Comparison of ENCODE assay signal across 9 cellular contexts in the genomic region with DNA sequence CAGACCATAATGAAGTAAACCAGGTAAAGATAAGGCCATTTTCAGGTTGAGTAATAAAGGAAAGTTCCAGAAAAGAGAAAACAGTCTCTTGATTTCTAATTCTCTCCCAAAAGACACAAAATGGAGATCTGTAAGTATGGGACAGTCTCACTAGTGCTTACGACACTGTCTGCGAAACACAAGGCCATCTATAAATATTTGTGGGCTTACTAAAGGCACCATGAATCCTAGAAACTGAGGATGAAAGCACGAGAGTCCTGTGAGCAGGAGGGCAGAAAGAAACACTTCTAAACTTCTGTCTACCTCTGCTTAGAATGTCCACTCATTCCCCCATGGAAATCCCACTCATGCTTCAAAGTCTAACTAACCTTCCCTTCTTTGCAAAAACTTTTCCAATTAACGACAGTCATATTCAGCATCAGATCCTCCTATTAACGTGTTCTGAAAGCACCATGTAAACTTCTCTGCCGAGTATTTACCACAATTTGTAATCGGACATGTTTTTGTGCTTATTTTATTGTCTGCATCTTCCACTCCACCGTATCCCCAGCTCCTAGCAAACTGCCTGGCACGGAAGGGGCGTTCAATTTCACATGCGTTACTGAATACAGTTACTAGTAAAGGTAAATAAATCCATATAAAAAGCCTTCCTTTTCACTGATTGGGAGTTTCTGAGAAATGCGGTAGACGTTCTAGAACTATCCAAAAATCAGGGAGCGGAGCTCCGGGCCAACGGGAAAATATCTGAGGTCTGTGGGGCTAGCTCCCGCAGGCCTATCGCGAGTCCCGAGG. TPM values are rescaled to one million over a fixed set of nuclear protein-coding genes. Genes with fewer than 3 reads are reported as not detected.
DNase-seq lines count a peak whose midpoint lies in the region; ATAC-seq and TF ChIP-seq lines count a peak whose summit lies in the region.
"Had no signal": no experiment of that assay in that cellular context is flagged by ENCODE, and none has a peak within 500 bp of the region (broad histone marks: within the 10 kb centered on the region; RNA-seq: fewer than 3 reads in every experiment).

No MANE protein-coding gene starts in this region.

- H3K9me3 ChIP-seq in CD4-positive, alpha-beta memory T cell (ENCODE audit: control insufficient read depth in 1 of 2, low read length in 2 of 2) = no peaks in the 10 kb centered on the region
- H3K9me3 ChIP-seq in thoracic aorta = no peaks in the 10 kb centered on the region

- in situ Hi-C loops in SK-MEL-5 (cut with HindIII; ENCODE audit: low pct_unique_long_range_greater_than_20kb, low sequenced_read_pairs) = no loop called here

- intact Hi-C loops in CD4-positive, alpha-beta memory T cell (cut with micrococcal nuclease) = loop anchor here (1.0 to 5.0 kb wide), 4 partner anchors 70 to 1480 kb away; a partner anchor contains a TSS

- H3K9me3 Mint-ChIP-seq in CD4-positive, alpha-beta memory T cell = no peaks in the 10 kb centered on the region

- peaks cover 5 to 17% (median 7%) of the 10 kb centered on the region in 4 donors for H3K4me1 Mint-ChIP-seq in CD4-positive, alpha-beta memory T cell

- CTCF ChIA-PET in CD4-positive, alpha-beta memory T cell (lab: Charles Lee; ENCODE audit: partially characterized antibody) = no interaction called here

- POLR2A ChIA-PET in CD4-positive, alpha-beta memory T cell (lab: Charles Lee; ENCODE audit: partially characterized antibody) = interaction anchor here (1.0 to 1.8 kb wide), 11 partner anchors 8 to 972 kb away, joined by 3 to 10 read pairs (median 4); a partner anchor contains a TSS

- DNase-seq in CD4-positive, alpha-beta memory T cell = no peak
- DNase-seq in H4 (ENCODE audit: low spot score) (peak; percentile 6), SK-MEL-5 (ENCODE audit: low read depth, low spot score) (peak; percentile 8), thoracic aorta (ENCODE audit: low spot score) (no peak), islet precursor cell (no peak), middle frontal gyrus (ENCODE audit: extremely low spot score, low spot score) (no peak)
- DNase-seq in effector CD4-positive, alpha-beta T cell = no peak

- H3K27ac Mint-ChIP-seq in CD4-positive, alpha-beta memory T cell = no peak overlapping the region

- peak overlapping the region; percentile 48 to 75 for H3K4me3 ChIP-seq in CD4-positive, alpha-beta memory T cell (ENCODE audit: low read length in 2 of 2)
- H3K4me3 ChIP-seq in iPS-11a (ENCODE audit: low read depth, low read length) (peak overlapping the region; percentile 69), thoracic aorta (peak overlapping the region; percentile 82)

- TF ChIP-seq CTCF in thoracic aorta (IDR thresholded peaks at IDR 0.05) = no peak

- H3K27me3 ChIP-seq in CD4-positive, alpha-beta memory T cell (ENCODE audit: insufficient read depth, low read length) = no peaks in the 10 kb centered on the region
- H3K27me3 ChIP-seq in thoracic aorta (replicated peaks; ENCODE audit: insufficient read depth) = no peaks in the 10 kb centered on the region

- peak overlapping the region; percentile 81 for H3K27ac ChIP-seq in CD4-positive, alpha-beta memory T cell (ENCODE audit: low read depth, low read length)
- peak overlapping the region; percentile 66 to 76 for H3K27ac ChIP-seq in thoracic aorta

- H3K36me3 ChIP-seq in CD4-positive, alpha-beta memory T cell (ENCODE audit: insufficient read depth, low read length) = no peaks in the 10 kb centered on the region
- H3K36me3 ChIP-seq in thoracic aorta = no peaks in the 10 kb centered on the region

- H3K27me3 Mint-ChIP-seq in CD4-positive, alpha-beta memory T cell = no peaks in the 10 kb centered on the region

- H3K4me3 Mint-ChIP-seq in CD4-positive, alpha-beta memory T cell = no peak overlapping the region

- no peak for ATAC-seq in thoracic aorta (ENCODE audit: insufficient number of reproducible peaks, low FRiP score, low read depth)

- peaks cover 22% of the 10 kb centered on the region for H3K4me1 ChIP-seq in CD4-positive, alpha-beta memory T cell (ENCODE audit: insufficient read depth, low read length)
- peaks cover 0 to 3% of the 10 kb centered on the region in 2 donors for H3K4me1 ChIP-seq in thoracic aorta (ENCODE audit: control insufficient read depth in 1 of 2, low read depth in 2 of 2)

- peaks cover 4 to 5% of the 10 kb centered on the region in 2 donors for H3K36me3 Mint-ChIP-seq in CD4-positive, alpha-beta memory T cell

RNA-seq across cellular contexts. Expression of a gene that starts 0.7 kb away (rescaled TPM):
- total RNA-seq in CD4-positive, alpha-beta memory T cell = 10 to 100 TPM; 29.0 to 32.6 TPM
- polyA plus RNA-seq in CD4-positive, alpha-beta memory T cell = 10 to 100 TPM; 56.7 to 87.8 TPM
- total RNA-seq in H4 (2014; rRNA removed; shearing (Covaris generic)) = 190 and 201 TPM in 2 replicates
- 87.7 and 101 TPM in 2 replicates for total RNA-seq in SK-MEL-5 (2014; rRNA removed; shearing (Covaris generic))
- 49.9 and 55.8 TPM in 2 replicates for polyA plus RNA-seq in SK-MEL-5 (2015; cell fraction: cytosol; rRNA removed)
- polyA plus RNA-seq in SK-MEL-5 (2015; cell fraction: nucleus; rRNA removed) = 29.9 and 31.1 TPM in 2 replicates
- 10 to 100 TPM; 22.5 to 23.1 TPM for total RNA-seq in thoracic aorta

RNA-seq across cellular contexts. Expression of a gene that starts 0.9 kb away (rescaled TPM):
- total RNA-seq in CD4-positive, alpha-beta memory T cell = 1 to 10 TPM; 7.6 to 8.1 TPM
- 10 to 100 TPM; 15.4 to 21.5 TPM for polyA plus RNA-seq in CD4-positive, alpha-beta memory T cell
- total RNA-seq in H4 (2014; rRNA removed; shearing (Covaris generic)) = 15.3 and 18.3 TPM in 2 replicates
- 7.9 and 9.0 TPM in 2 replicates for total RNA-seq in SK-MEL-5 (2014; rRNA removed; shearing (Covaris generic))
- 7.0 and 9.9 TPM in 2 replicates for polyA plus RNA-seq in SK-MEL-5 (2015; cell fraction: cytosol; rRNA removed)
- 11.2 and 17.4 TPM in 2 replicates for polyA plus RNA-seq in SK-MEL-5 (2015; cell fraction: nucleus; rRNA removed)
- 10 to 100 TPM; 18.8 to 24.9 TPM for total RNA-seq in thoracic aorta

RNA-seq across cellular contexts. Expression of a gene that starts 45.8 kb away (rescaled TPM):
- total RNA-seq in CD4-positive, alpha-beta memory T cell = 10 to 100 TPM; 41.9 to 46.2 TPM
- 10 to 100 TPM in 1 of 2 donors, 1 to 10 TPM in 1; 6.3 to 20.1 TPM for polyA plus RNA-seq in CD4-positive, alpha-beta memory T cell
- 0.02 TPM in 1 of 2 replicates, not detected in the other for total RNA-seq in H4 (2014; rRNA removed; shearing (Covaris generic))
- not detected in 2 replicates for total RNA-seq in SK-MEL-5 (2014; rRNA removed; shearing (Covaris generic))
- not detected in 2 replicates for polyA plus RNA-seq in SK-MEL-5 (2015; cell fraction: cytosol; rRNA removed)
- polyA plus RNA-seq in SK-MEL-5 (2015; cell fraction: nucleus; rRNA removed) = not detected in 2 replicates
- 1 to 10 TPM in 1 of 2 donors, under 1 TPM in 1; 0.54 to 8.2 TPM for total RNA-seq in thoracic aorta
- total RNA-seq: NCI-H460 had no signal

Comparison
In these comparisons a context has a peak if more than half of its experiments do, and no peak if none do; other contexts are left out.
1. DNase-seq: peak in H4 (single experiment) and SK-MEL-5 (single experiment); none in CD4-positive, alpha-beta memory T cell (0 of 5), thoracic aorta (single experiment), islet precursor cell (single experiment), effector CD4-positive, alpha-beta T cell (single experiment) and middle frontal gyrus (single experiment).
2. RNA of a gene that starts 45.8 kb away (total RNA-seq): 41.9 to 46.2 TPM in CD4-positive, alpha-beta memory T cell; 0.54 to 8.2 TPM in thoracic aorta, 0.02 TPM in H4 and not detected in SK-MEL-5; every median in the first group is over 4 times any median in the second.
3. Peak in every context shown above with its lines, with median percentiles within 50 percentile points of each other: H3K4me3 ChIP-seq.